Comparison of ENCODE assay signal across 23 cellular contexts in genomic region chr1:56921486-56921885, GRCh38. TPM values are rescaled to one million over a fixed set of nuclear protein-coding genes. Genes with fewer than 3 reads are reported as not detected.
DNase-seq lines count a peak whose midpoint lies in the region; ATAC-seq and TF ChIP-seq lines count a peak whose summit lies in the region.
"Had no signal": no experiment of that assay in that cellular context is flagged by ENCODE, and none has a peak within 500 bp of the region (broad histone marks: within the 10 kb centered on the region; RNA-seq: fewer than 3 reads in every experiment).

No MANE protein-coding gene starts in this region.

- peak overlapping the region; percentile 61 to 72 (median 61) for H3K27ac Mint-ChIP-seq in nephron
- H3K27ac Mint-ChIP-seq in WTC11, result no peak overlapping the region

- TF ChIP-seq CTCF in A673 (conservative IDR thresholded peaks at IDR 0.05; ENCODE audit: low read depth, low read length), result no peak
- no peak for TF ChIP-seq CTCF in fibroblast of mammary gland (conservative IDR thresholded peaks at IDR 0.05; ENCODE audit: control insufficient read depth, insufficient read depth, low read depth, low read length)
- no peak for TF ChIP-seq CTCF in nephron (IDR thresholded peaks at IDR 0.05; ENCODE audit: unreplicated experiment in 3 of 3)
- TF ChIP-seq CTCF in GM10248 (IDR thresholded peaks at IDR 0.05; ENCODE audit: control extremely low read depth, extremely low read depth, low read depth, missing control alignments), result no peak
- TF ChIP-seq CTCF in WTC11 (IDR thresholded peaks at IDR 0.05), result no peak

- POLR2A ChIA-PET in A673 (lab: Charles Lee; ENCODE audit: low non-redundant PET), result no interaction called here
- POLR2A ChIA-PET in GM10248 (lab: Yijun Ruan, JAX), result no interaction called here
- POLR2A ChIA-PET in WTC11 (lab: Charles Lee), result no interaction called here

- CTCF ChIA-PET in A673 (lab: Charles Lee) (no interaction called here), GM10248 (lab: Yijun Ruan, JAX) (interaction anchor here (0.9 kb wide), 1 partner anchor 21 kb away, joined by 3 read pairs; no protein-coding TSS in a partner anchor), WTC11 (lab: Charles Lee) (interaction anchor here (0.9 kb wide), 1 partner anchor 42 kb away, joined by 3 read pairs; no protein-coding TSS in a partner anchor)

- no peak overlapping the region for H3K27ac ChIP-seq in A673 (ENCODE audit: low read depth, low read length, poor library complexity, severe bottlenecking)
- H3K27ac ChIP-seq: PC-9, RWPE1 had no signal

- H3K4me3 ChIP-seq in A673 (ENCODE audit: low read depth, low read length, poor library complexity, severe bottlenecking) (no peak overlapping the region), fibroblast of mammary gland (ENCODE audit: control insufficient read depth, low read depth, low read length) (no peak overlapping the region)
- H3K4me3 ChIP-seq: PC-9 had no signal

- no peaks in the 10 kb centered on the region for H3K36me3 Mint-ChIP-seq in nephron (ENCODE audit: low read depth)
- no peaks in the 10 kb centered on the region for H3K36me3 Mint-ChIP-seq in WTC11

- H3K4me1 ChIP-seq in A673 (ENCODE audit: insufficient read depth, low read length, poor library complexity, severe bottlenecking), result peaks cover 15% of the 10 kb centered on the region

- peaks cover 32% of the 10 kb centered on the region for H3K4me1 Mint-ChIP-seq in nephron
- peaks cover 15% of the 10 kb centered on the region for H3K4me1 Mint-ChIP-seq in WTC11

- no peak for ATAC-seq in WTC11

- BruUV-seq in A673 (replicated peaks; lab: Mats Ljungman, UMichigan), result no TSS peak

- DNase-seq in A673 (ENCODE audit: low spot score) (peak; percentile 44), EH (ENCODE audit: low read depth) (peak; percentile 37), fibroblast of mammary gland (ENCODE audit: low read depth) (peak; percentile 38), GM10248 (ENCODE audit: extremely low spot score) (no peak), WTC11 (ENCODE audit: low spot score) (no peak), RPMI8226 (no peak)
- DNase-seq: Calu3; DND-41; H7; KBM-7; NCI-H1105; NCI-H1436 treated with DMSO at 0.1 percent for 48 hours; NCI-H1930; NCI-H2107; NCI-H748 treated with DMSO at 0.1 percent for 48 hours; NK-92 treated with Interleukin-12 subunit alpha and Interleukin-12 subunit beta, amount 100 ng/mL, for 24 hours; PC-9; SHP77 had no signal

- no peaks in the 10 kb centered on the region for H3K36me3 ChIP-seq in A673 (ENCODE audit: insufficient read depth, low read length, poor library complexity, severe bottlenecking)

- no peaks in the 10 kb centered on the region for H3K9me3 ChIP-seq in A673 (ENCODE audit: low read depth, low read length, poor library complexity, severe bottlenecking)

- H3K27me3 Mint-ChIP-seq in nephron (ENCODE audit: low read depth), result peaks cover 39% of the 10 kb centered on the region
- H3K27me3 Mint-ChIP-seq in WTC11 (ENCODE audit: low read depth), result peaks cover 6% of the 10 kb centered on the region; the same call in 1 of the 2 replicates

- H3K4me3 Mint-ChIP-seq in nephron (no peak overlapping the region), WTC11 (no peak overlapping the region)

- H3K9me3 Mint-ChIP-seq in nephron, result no peaks in the 10 kb centered on the region
- no peaks in the 10 kb centered on the region for H3K9me3 Mint-ChIP-seq in WTC11

- intact Hi-C loops in A673 (cut with micrococcal nuclease; ENCODE audit: unreplicated experiment), result no loop called here

- H3K27me3 ChIP-seq in A673 (replicated peaks; ENCODE audit: insufficient read depth, low read depth, low read length, poor library complexity), result no peaks in the 10 kb centered on the region

TF ChIP-seq in WTC11, 78 proteins besides CTCF, POLR2A, EP300 and RAD21:
- TF ChIP-seq EMX1 (CRISPR knock-in tag; IDR thresholded peaks at IDR 0.05) (no peak), E2F5 (CRISPR knock-in tag; IDR thresholded peaks at IDR 0.05) (no peak), GTF2I (CRISPR knock-in tag; conservative IDR thresholded peaks at IDR 0.05) (no peak), NFE2L1 (CRISPR knock-in tag; IDR thresholded peaks at IDR 0.05) (no peak), ZNF121 (CRISPR knock-in tag; IDR thresholded peaks at IDR 0.05) (no peak), SOX15 (CRISPR knock-in tag; IDR thresholded peaks at IDR 0.05) (no peak), ZNF671 (CRISPR knock-in tag; IDR thresholded peaks at IDR 0.05) (no peak)
TF ChIP-seq in WTC11: peak in this region for 0.

RNA-seq across cellular contexts. Expression of gene C8B, which starts 44.3 kb away (rescaled TPM):
- total RNA-seq in A673 (2021), result 0.39 TPM in 1 of 2 replicates, not detected in the other
- total RNA-seq in WTC11 (2021), result 0.30 to 0.46 TPM in 2 of 3 replicates, not detected in the other
- total RNA-seq: Calu3, H7, LHCN-M2, MCF 10A, PC-9, SK-MEL-5 had no signal

Comparison
In these comparisons a context has a peak if more than half of its experiments do, and no peak if none do; other contexts are left out.
1. DNase-seq: peak in A673 (single experiment), EH (single experiment) and fibroblast of mammary gland (single experiment); none in GM10248 (single experiment), WTC11 (single experiment) and RPMI8226 (single experiment).